9 cellular contexts compared by ENCODE assay signal in genomic region chr10:95837783-95838182, GRCh38.
DNase-seq lines count a peak whose midpoint lies in the region; ATAC-seq and TF ChIP-seq lines count a peak whose summit lies in the region.
"Had no signal": no experiment of that assay in that cellular context is flagged by ENCODE, and none has a peak within 500 bp of the region (broad histone marks: within the 10 kb centered on the region; RNA-seq: fewer than 3 reads in every experiment).

No MANE protein-coding gene starts in this region.

- no peak for ATAC-seq in activated CD8-positive, alpha-beta T cell treated with anti-CD3 and anti-CD28 coated beads for 36 hours
- no peak for ATAC-seq in activated CD8-positive, alpha-beta T cell treated with anti-CD3 and anti-CD28 coated beads, Interleukin-2, amount 10 ng/mL, durations not matched to agents 7 days and 5 days
- ATAC-seq in HG03159 (IDR thresholded peaks at IDR 0.05; ENCODE audit: unreplicated experiment): peak; percentile 44

- H3K4me1 ChIP-seq in thymus (ENCODE audit: control insufficient read depth, insufficient read depth, low read length): no peaks in the 10 kb centered on the region

- H3K36me3 Mint-ChIP-seq in activated CD8-positive, alpha-beta T cell treated with anti-CD3 and anti-CD28 coated beads for 36 hours (ENCODE audit: low read depth): no peaks in the 10 kb centered on the region
- peaks cover 19% of the 10 kb centered on the region for H3K36me3 Mint-ChIP-seq in activated CD8-positive, alpha-beta T cell treated with anti-CD3 and anti-CD28 coated beads, Interleukin-2, amount 10 ng/mL, durations not matched to agents 7 days and 5 days (ENCODE audit: low read depth)
- peaks cover 24% of the 10 kb centered on the region for H3K36me3 Mint-ChIP-seq in activated T-helper 2 cell treated with anti-CD3 and anti-CD28 coated beads, Interferon-gamma antibody, Interleukin-2, Interleukin-4, amounts not matched to agents 10 μg/mL and 5 μg/mL and 100 μg/mL, durations not matched to agents 14 hours and 24 hours and 36 hours (ENCODE audit: low read depth)

- CTCF ChIA-PET in activated CD8-positive, alpha-beta T cell treated with anti-CD3 and anti-CD28 coated beads for 36 hours (lab: Charles Lee): interaction anchor here (15.6 kb wide), 1 partner anchor 144 kb away, joined by 262 read pairs; the partner anchor contains the start of gene TCTN3
- CTCF ChIA-PET in activated CD8-positive, alpha-beta T cell treated with anti-CD3 and anti-CD28 coated beads, Interleukin-2, amount 10 ng/mL, durations not matched to agents 7 days and 5 days (lab: Charles Lee): interaction anchor here (10.5 to 25.7 kb wide), 3 partner anchors 26 to 144 kb away, joined by 76 to 775 read pairs (median 185); partner anchors contain the start of gene TCTN3

- H3K27me3 Mint-ChIP-seq in activated CD8-positive, alpha-beta T cell treated with anti-CD3 and anti-CD28 coated beads for 36 hours: peaks cover 1% of the 10 kb centered on the region
- H3K27me3 Mint-ChIP-seq in activated CD8-positive, alpha-beta T cell treated with anti-CD3 and anti-CD28 coated beads, Interleukin-2, amount 10 ng/mL, durations not matched to agents 7 days and 5 days (ENCODE audit: low read depth): no peaks in the 10 kb centered on the region
- no peaks in the 10 kb centered on the region for H3K27me3 Mint-ChIP-seq in activated T-helper 2 cell treated with anti-CD3 and anti-CD28 coated beads, Interferon-gamma antibody, Interleukin-2, Interleukin-4, amounts not matched to agents 10 μg/mL and 5 μg/mL and 100 μg/mL, durations not matched to agents 14 hours and 24 hours and 36 hours (ENCODE audit: low read depth)

- no peak for DNase-seq in activated CD8-positive, alpha-beta T cell treated with anti-CD3 and anti-CD28 coated beads for 36 hours
- no peak for DNase-seq in activated CD8-positive, alpha-beta T cell treated with anti-CD3 and anti-CD28 coated beads, Interleukin-2, amount 10 ng/mL, durations not matched to agents 7 days and 5 days
- no peak for DNase-seq in activated T-helper 2 cell treated with anti-CD3 and anti-CD28 coated beads, Interferon-gamma antibody, Interleukin-2, Interleukin-4, amounts not matched to agents 10 μg/mL and 5 μg/mL and 100 μg/mL, durations not matched to agents 14 hours and 24 hours and 36 hours (ENCODE audit: low spot score)
- no peak for DNase-seq in NCI-H187 treated with DMSO at 0.1 percent for 48 hours (lab: John Stamatoyannopoulos, UW)
- no peak for DNase-seq in GF-D8 (lab: John Stamatoyannopoulos, UW)
- no peak for DNase-seq in occipital lobe (lab: John Stamatoyannopoulos, UW)
- DNase-seq: SW 1271 had no signal

- peaks cover 26% of the 10 kb centered on the region for H3K4me1 Mint-ChIP-seq in activated CD8-positive, alpha-beta T cell treated with anti-CD3 and anti-CD28 coated beads for 36 hours (ENCODE audit: low read depth)
- peaks cover 73% of the 10 kb centered on the region for H3K4me1 Mint-ChIP-seq in activated CD8-positive, alpha-beta T cell treated with anti-CD3 and anti-CD28 coated beads, Interleukin-2, amount 10 ng/mL, durations not matched to agents 7 days and 5 days (ENCODE audit: low read depth)
- peaks cover 70% of the 10 kb centered on the region for H3K4me1 Mint-ChIP-seq in activated T-helper 2 cell treated with anti-CD3 and anti-CD28 coated beads, Interferon-gamma antibody, Interleukin-2, Interleukin-4, amounts not matched to agents 10 μg/mL and 5 μg/mL and 100 μg/mL, durations not matched to agents 14 hours and 24 hours and 36 hours (ENCODE audit: low read depth)

- peak overlapping the region; percentile 18 for H3K27ac ChIP-seq in thymus (ENCODE audit: low read depth)

- H3K4me3 Mint-ChIP-seq in activated CD8-positive, alpha-beta T cell treated with anti-CD3 and anti-CD28 coated beads for 36 hours: no peak overlapping the region
- no peak overlapping the region for H3K4me3 Mint-ChIP-seq in activated CD8-positive, alpha-beta T cell treated with anti-CD3 and anti-CD28 coated beads, Interleukin-2, amount 10 ng/mL, durations not matched to agents 7 days and 5 days
- no peak overlapping the region for H3K4me3 Mint-ChIP-seq in activated T-helper 2 cell treated with anti-CD3 and anti-CD28 coated beads, Interferon-gamma antibody, Interleukin-2, Interleukin-4, amounts not matched to agents 10 μg/mL and 5 μg/mL and 100 μg/mL, durations not matched to agents 14 hours and 24 hours and 36 hours (ENCODE audit: low read depth)

- no peaks in the 10 kb centered on the region for H3K27me3 ChIP-seq in thymus (ENCODE audit: control insufficient read depth, insufficient read depth)

- no peaks in the 10 kb centered on the region for H3K36me3 ChIP-seq in thymus (ENCODE audit: control insufficient read depth, insufficient read depth)

- H3K4me3 ChIP-seq in thymus (ENCODE audit: low read length): no peak overlapping the region

- WGBS in thymus: 94% methylated on average over 3 of the region's 3 CpGs

- POLR2A ChIA-PET in activated CD8-positive, alpha-beta T cell treated with anti-CD3 and anti-CD28 coated beads for 36 hours (lab: Charles Lee): no interaction called here
- POLR2A ChIA-PET in activated CD8-positive, alpha-beta T cell treated with anti-CD3 and anti-CD28 coated beads, Interleukin-2, amount 10 ng/mL, durations not matched to agents 7 days and 5 days (lab: Charles Lee): interaction anchor here (0.6 to 3.0 kb wide), 3 partner anchors 17 to 144 kb away, joined by 3 to 13 read pairs (median 5); partner anchors contain the start of gene TCTN3

- TF ChIP-seq CTCF in activated CD8-positive, alpha-beta T cell treated with anti-CD3 and anti-CD28 coated beads for 36 hours (IDR thresholded peaks at IDR 0.05): no peak

- intact Hi-C loops in activated CD8-positive, alpha-beta T cell treated with anti-CD3 and anti-CD28 coated beads for 36 hours (cut with micrococcal nuclease): no loop called here
- intact Hi-C loops in activated T-helper 2 cell treated with anti-CD3 and anti-CD28 coated beads, Interferon-gamma antibody, Interleukin-2, Interleukin-4, amounts not matched to agents 10 μg/mL and 5 μg/mL and 100 μg/mL, durations not matched to agents 14 hours and 24 hours and 36 hours (cut with micrococcal nuclease): no loop called here

- no peaks in the 10 kb centered on the region for H3K9me3 ChIP-seq in thymus (ENCODE audit: control insufficient read depth)

- H3K27ac Mint-ChIP-seq in activated CD8-positive, alpha-beta T cell treated with anti-CD3 and anti-CD28 coated beads for 36 hours: peak overlapping the region; percentile 69
- H3K27ac Mint-ChIP-seq in activated CD8-positive, alpha-beta T cell treated with anti-CD3 and anti-CD28 coated beads, Interleukin-2, amount 10 ng/mL, durations not matched to agents 7 days and 5 days: no peak overlapping the region
- H3K27ac Mint-ChIP-seq in activated T-helper 2 cell treated with anti-CD3 and anti-CD28 coated beads, Interferon-gamma antibody, Interleukin-2, Interleukin-4, amounts not matched to agents 10 μg/mL and 5 μg/mL and 100 μg/mL, durations not matched to agents 14 hours and 24 hours and 36 hours: peak overlapping the region; percentile 84

- H3K9me3 Mint-ChIP-seq in activated CD8-positive, alpha-beta T cell treated with anti-CD3 and anti-CD28 coated beads for 36 hours: no peaks in the 10 kb centered on the region
- H3K9me3 Mint-ChIP-seq in activated CD8-positive, alpha-beta T cell treated with anti-CD3 and anti-CD28 coated beads, Interleukin-2, amount 10 ng/mL, durations not matched to agents 7 days and 5 days (ENCODE audit: insufficient read depth): no peaks in the 10 kb centered on the region
- peaks cover 3% of the 10 kb centered on the region for H3K9me3 Mint-ChIP-seq in activated T-helper 2 cell treated with anti-CD3 and anti-CD28 coated beads, Interferon-gamma antibody, Interleukin-2, Interleukin-4, amounts not matched to agents 10 μg/mL and 5 μg/mL and 100 μg/mL, durations not matched to agents 14 hours and 24 hours and 36 hours
